8 cellular contexts compared by ENCODE assay signal in genomic region chr6:41682056-41682477, GRCh38.
DNase-seq lines count a peak whose midpoint lies in the region; ATAC-seq lines count a peak whose summit lies in the region.

No MANE protein-coding gene starts in this region.

- peak; percentile 91 for DNase-seq in ELR (ENCODE audit: low read depth)
- peak; percentile 57 for DNase-seq in NCI-H446 treated with DMSO at 0.1 percent for 48 hours (lab: John Stamatoyannopoulos, UW)
- peak; percentile 42 for DNase-seq in central memory CD4-positive, alpha-beta T cell
- DNase-seq in kidney glomerular epithelial cell (lab: John Stamatoyannopoulos, UW) = peak; percentile 87
- peak; percentile 76 for DNase-seq in stimulated activated CD4-positive, alpha-beta T cell treated with anti-CD3 and anti-CD28 coated beads, Interleukin-1b, Interleukin-23, amount 100 ng/mL, for 48 hours

- ATAC-seq in HG03108 (IDR thresholded peaks at IDR 0.05; ENCODE audit: unreplicated experiment) (peak; percentile 41), GM18867 (IDR thresholded peaks at IDR 0.05; ENCODE audit: unreplicated experiment) (no peak)
- peak; percentile 71 to 75 for ATAC-seq in activated CD4-positive, CD25-positive, alpha-beta regulatory T cell treated with anti-CD3 and anti-CD28 coated beads, Interleukin-2, amount 50 U/mL, for 24 hours
